Comparison of ENCODE assay signal across 10 cellular contexts in genomic region chr3:37590328-37591079, GRCh38.
A peak's percentile ranks its signal among the peaks of the same experiment; 100 is the strongest.
DNase-seq lines count a peak whose midpoint lies in the region; ATAC-seq and TF ChIP-seq lines count a peak whose summit lies in the region.
"Had no signal": no experiment of that assay in that cellular context is flagged by ENCODE, and none has a peak within 500 bp of the region (broad histone marks: within the 10 kb centered on the region; RNA-seq: fewer than 3 reads in every experiment).

No MANE protein-coding gene starts in this region.

- no peak overlapping the region for H2BK15ac ChIP-seq in mesendoderm (replicated peaks; ENCODE audit: low read depth)

- H3K4me2 ChIP-seq in mesendoderm (ENCODE audit: low read length): no peak overlapping the region

- no peak overlapping the region for H3K23ac ChIP-seq in mesendoderm (ENCODE audit: low read length)

- H3K27ac ChIP-seq in mesendoderm (ENCODE audit: low read depth, low read length) (no peak overlapping the region), tibial artery (peak overlapping the region; percentile 90 to 93)

- no peaks in the 10 kb centered on the region for H3K9me3 ChIP-seq in MG63
- no peaks in the 10 kb centered on the region for H3K9me3 ChIP-seq in tibial artery

- no peak overlapping the region for H4K8ac ChIP-seq in mesendoderm (ENCODE audit: low read depth, low read length)

- H2BK120ac ChIP-seq in mesendoderm (ENCODE audit: low read depth, low read length): no peak overlapping the region

- H3K9ac ChIP-seq in mesendoderm (ENCODE audit: low read length): no peak overlapping the region

- H3K4ac ChIP-seq in mesendoderm (ENCODE audit: low read depth, low read length): no peak overlapping the region

- no peaks in the 10 kb centered on the region for H3K79me1 ChIP-seq in mesendoderm (ENCODE audit: low read length)

- H3K18ac ChIP-seq in mesendoderm (ENCODE audit: low read length): no peak overlapping the region

- no peaks in the 10 kb centered on the region for H3K27me3 ChIP-seq in MG63
- H3K27me3 ChIP-seq in mesendoderm (ENCODE audit: insufficient read depth, low read length, poor library complexity): no peaks in the 10 kb centered on the region
- no peaks in the 10 kb centered on the region for H3K27me3 ChIP-seq in tibial artery

- H3K56ac ChIP-seq in mesendoderm (ENCODE audit: low read length): no peak overlapping the region

- H3K36me3 ChIP-seq in MG63 (no peaks in the 10 kb centered on the region), mesendoderm (ENCODE audit: control insufficient read depth, insufficient read depth, low read length) (no peaks in the 10 kb centered on the region), tibial artery (no peaks in the 10 kb centered on the region)

- H4K5ac ChIP-seq in mesendoderm (ENCODE audit: low read length): no peak overlapping the region

- TF ChIP-seq POLR2A in erythroblast (IDR thresholded peaks at IDR 0.05; ENCODE audit: low read length): no peak

- H3K4me3 ChIP-seq in MG63: no peak overlapping the region
- no peak overlapping the region for H3K4me3 ChIP-seq in mesendoderm (ENCODE audit: low read length)
- H3K4me3 ChIP-seq in tibial artery: no peak overlapping the region

- peaks cover 2% of the 10 kb centered on the region for H3K4me1 ChIP-seq in mesendoderm (ENCODE audit: control insufficient read depth, low read depth, low read length)
- peaks cover 5 to 96% (median 72%) of the 10 kb centered on the region in 4 donors for H3K4me1 ChIP-seq in tibial artery

- ATAC-seq in GM18519 (IDR thresholded peaks at IDR 0.05; ENCODE audit: low FRiP score, unreplicated experiment) (no peak), HG02884 (IDR thresholded peaks at IDR 0.05; ENCODE audit: unreplicated experiment) (no peak)

- H2AK5ac ChIP-seq in mesendoderm (ENCODE audit: low read length): no peak overlapping the region

- no peaks in the 10 kb centered on the region for H3K79me2 ChIP-seq in mesendoderm (ENCODE audit: control insufficient read depth, insufficient read depth, low read length)

- intact Hi-C loops in tibial artery (cut with DNase I; ENCODE audit: low total_unique reads): no loop called here

- no peak overlapping the region for H2BK5ac ChIP-seq in mesendoderm (ENCODE audit: low read length)

- no CpG with 5 or more reads among the region's 6 CpGs for WGBS in mesendoderm (ENCODE audit: extremely low coverage, insufficient coverage, low lambda C conversion rate)

- no peak for TF ChIP-seq CTCF in tibial artery (IDR thresholded peaks at IDR 0.05)

- DNase-seq in MG63 (peak; percentile 56), erythroblast (lab: John Stamatoyannopoulos, UW) (peak; percentile 44 to 73), mesendoderm (peak; percentile 8), tibial artery (peak; percentile 84 to 91), NCI-H187 treated with DMSO at 0.1 percent for 48 hours (lab: John Stamatoyannopoulos, UW) (no peak), NCI-H2171 treated with DMSO at 0.1 percent for 48 hours (lab: John Stamatoyannopoulos, UW) (no peak)
- DNase-seq: anterior cingulate cortex, NCI-H2029 had no signal

Comparison
In these comparisons a context has a peak if more than half of its experiments do, and no peak if none do; other contexts are left out.
1. DNase-seq: peak in MG63 (single experiment), erythroblast (2 of 2), mesendoderm (single experiment) and tibial artery (2 of 2); none in NCI-H187 treated with DMSO at 0.1 percent for 48 hours (single experiment) and NCI-H2171 treated with DMSO at 0.1 percent for 48 hours (single experiment).